ENCODE assay signal across 30 cellular contexts in the genomic region with DNA sequence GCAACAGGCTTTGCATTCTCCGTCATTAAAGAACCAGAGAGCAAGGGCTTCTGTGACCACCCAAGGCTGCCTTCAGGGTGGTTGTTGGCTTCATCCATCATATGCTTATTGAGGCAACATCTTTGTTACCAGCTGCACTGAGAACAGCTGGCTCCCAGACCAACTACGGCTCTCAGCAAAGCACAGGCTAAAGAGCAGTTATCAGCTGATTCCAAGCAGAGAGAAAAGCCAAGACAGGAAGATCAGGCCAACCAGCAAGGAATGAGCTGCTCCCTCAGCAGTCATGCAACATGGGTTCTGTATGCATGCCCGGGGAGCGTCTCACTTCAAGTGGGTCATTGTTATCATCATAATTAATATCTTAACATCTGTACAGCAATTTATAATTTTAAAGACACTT.
"Had no signal": no experiment of that assay in that cellular context is flagged by ENCODE, and none has a peak within 500 bp of the region (broad histone marks: within the 10 kb centered on the region; RNA-seq: fewer than 3 reads in every experiment).

No MANE protein-coding gene starts in this region.

- H3K36me3 ChIP-seq: esophagus muscularis mucosa, WERI-Rb-1 had no signal

- H3K27me3 ChIP-seq: body of pancreas, esophagus muscularis mucosa had no signal

- ATAC-seq: activated CD4-positive, CD25-positive, alpha-beta regulatory T cell treated with anti-CD3 and anti-CD28 coated beads, Interleukin-2, amount 50 U/mL, for 24 hours; activated CD8-positive, alpha-beta T cell treated with anti-CD3 and anti-CD28 coated beads for 36 hours; activated T-cell treated with anti-CD3 and anti-CD28 coated beads, Interleukin-2, amount 50 U/mL, for 4 hours; activated T-helper 17 cell treated with anti-CD3 and anti-CD28 coated beads, Interleukin-2, amount 50 U/mL, for 72 hours; body of pancreas; effector memory CD8-positive, alpha-beta T cell; T-helper 17 cell had no signal

- H3K4me1 ChIP-seq: body of pancreas, esophagus muscularis mucosa had no signal

- FAIRE-seq: colon, frontal cortex had no signal

- H3K4me3 ChIP-seq: body of pancreas, esophagus muscularis mucosa had no signal

- DNase-seq: activated B cell treated with CpG ODN at 0.5 μM for 24 hours; activated CD4-positive, alpha-beta T cell treated with anti-CD3 and anti-CD28 coated beads for 48 hours; activated CD4-positive, alpha-beta T cell treated with anti-CD3 and anti-CD28 coated beads, Interleukin-2, amount 50 U/mL, for 1 hour; activated CD4-positive, alpha-beta T cell treated with anti-CD3 and anti-CD28 coated beads, Interleukin-2, amount 50 U/mL, for 48 hours; activated CD8-positive, alpha-beta memory T cell treated with anti-CD3 and anti-CD28 coated beads for 24 hours; activated CD8-positive, alpha-beta T cell treated with anti-CD3 and anti-CD28 coated beads for 36 hours; activated effector memory CD4-positive, alpha-beta T cell treated with Interleukin-2 at 50 U/mL for 16 hours; activated gamma-delta T cell treated with Interleukin-2 at 50 U/mL for 16 hours; activated naive CD4-positive, alpha-beta T cell treated with anti-CD3 and anti-CD28 coated beads, Interleukin-2, amount 50 U/mL, for 16 hours; activated naive CD4-positive, alpha-beta T cell treated with Interleukin-2 at 50 U/mL for 16 hours; activated T-cell treated with anti-CD3 and anti-CD28 coated beads, Interleukin-2, amount 50 U/mL, for 4 hours; amygdala; aorta; body of pancreas; caudate nucleus; cortex of kidney; dermis blood vessel endothelial cell; effector CD4-positive, alpha-beta T cell; effector memory CD8-positive, alpha-beta T cell; erythroblast; head of caudate nucleus; T-helper 1 cell; T-helper 17 cell; T1000; WERI-Rb-1 had no signal

- H3K27ac ChIP-seq: body of pancreas, esophagus muscularis mucosa, WERI-Rb-1 had no signal
